Comparison of ENCODE assay signal across 1 cellular context in the genomic region with DNA sequence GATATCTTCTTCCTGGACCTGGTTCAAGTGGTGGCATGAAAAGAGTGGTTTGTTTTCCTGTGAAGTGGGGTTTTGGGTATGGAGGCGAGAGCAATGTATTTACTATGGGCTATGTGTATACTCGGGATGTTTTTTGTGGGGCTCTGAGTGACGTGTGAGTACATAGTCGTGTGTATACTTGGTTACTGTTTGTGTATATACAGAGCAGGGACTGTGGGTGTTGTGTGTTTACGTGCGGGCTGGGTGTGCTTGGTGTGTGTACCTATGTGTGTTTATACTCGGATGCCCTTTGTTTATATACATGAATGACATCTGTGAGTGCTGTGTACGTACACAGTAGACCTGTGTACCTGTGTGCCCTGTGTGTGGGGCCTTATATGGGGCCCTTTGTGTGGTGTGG.
TF ChIP-seq lines count a peak whose summit lies in the region.

No MANE protein-coding gene starts in this region.

TF ChIP-seq in SK-N-SH treated with all-trans-retinoic acid at 6 μM for 48 hours, 23 proteins besides CTCF, POLR2A, EP300 and RAD21 (continued from another document):
- TF ChIP-seq, protein P1, sequence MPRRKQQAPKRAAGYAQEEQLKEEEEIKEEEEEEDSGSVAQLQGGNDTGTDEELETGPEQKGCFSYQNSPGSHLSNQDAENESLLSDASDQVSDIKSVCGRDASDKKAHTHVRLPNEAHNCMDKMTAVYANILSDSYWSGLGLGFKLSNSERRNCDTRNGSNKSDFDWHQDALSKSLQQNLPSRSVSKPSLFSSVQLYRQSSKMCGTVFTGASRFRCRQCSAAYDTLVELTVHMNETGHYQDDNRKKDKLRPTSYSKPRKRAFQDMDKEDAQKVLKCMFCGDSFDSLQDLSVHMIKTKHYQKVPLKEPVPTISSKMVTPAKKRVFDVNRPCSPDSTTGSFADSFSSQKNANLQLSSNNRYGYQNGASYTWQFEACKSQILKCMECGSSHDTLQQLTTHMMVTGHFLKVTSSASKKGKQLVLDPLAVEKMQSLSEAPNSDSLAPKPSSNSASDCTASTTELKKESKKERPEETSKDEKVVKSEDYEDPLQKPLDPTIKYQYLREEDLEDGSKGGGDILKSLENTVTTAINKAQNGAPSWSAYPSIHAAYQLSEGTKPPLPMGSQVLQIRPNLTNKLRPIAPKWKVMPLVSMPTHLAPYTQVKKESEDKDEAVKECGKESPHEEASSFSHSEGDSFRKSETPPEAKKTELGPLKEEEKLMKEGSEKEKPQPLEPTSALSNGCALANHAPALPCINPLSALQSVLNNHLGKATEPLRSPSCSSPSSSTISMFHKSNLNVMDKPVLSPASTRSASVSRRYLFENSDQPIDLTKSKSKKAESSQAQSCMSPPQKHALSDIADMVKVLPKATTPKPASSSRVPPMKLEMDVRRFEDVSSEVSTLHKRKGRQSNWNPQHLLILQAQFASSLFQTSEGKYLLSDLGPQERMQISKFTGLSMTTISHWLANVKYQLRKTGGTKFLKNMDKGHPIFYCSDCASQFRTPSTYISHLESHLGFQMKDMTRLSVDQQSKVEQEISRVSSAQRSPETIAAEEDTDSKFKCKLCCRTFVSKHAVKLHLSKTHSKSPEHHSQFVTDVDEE (CRISPR knock-in tag; IDR thresholded peaks at IDR 0.05): no peak
- TF ChIP-seq TCF4 (CRISPR knock-in tag; IDR thresholded peaks at IDR 0.05; ENCODE audit: borderline replicate concordance) (no peak), ARNTL (CRISPR knock-in tag; IDR thresholded peaks at IDR 0.05; ENCODE audit: borderline replicate concordance, low read depth) (no peak), CSDC2 (CRISPR knock-in tag; IDR thresholded peaks at IDR 0.05) (no peak), ZNF8 (CRISPR knock-in tag; IDR thresholded peaks at IDR 0.05) (no peak), ISL1 (CRISPR knock-in tag; IDR thresholded peaks at IDR 0.05) (no peak)
